Comparison of ENCODE assay signal across 16 cellular contexts in the genomic region with DNA sequence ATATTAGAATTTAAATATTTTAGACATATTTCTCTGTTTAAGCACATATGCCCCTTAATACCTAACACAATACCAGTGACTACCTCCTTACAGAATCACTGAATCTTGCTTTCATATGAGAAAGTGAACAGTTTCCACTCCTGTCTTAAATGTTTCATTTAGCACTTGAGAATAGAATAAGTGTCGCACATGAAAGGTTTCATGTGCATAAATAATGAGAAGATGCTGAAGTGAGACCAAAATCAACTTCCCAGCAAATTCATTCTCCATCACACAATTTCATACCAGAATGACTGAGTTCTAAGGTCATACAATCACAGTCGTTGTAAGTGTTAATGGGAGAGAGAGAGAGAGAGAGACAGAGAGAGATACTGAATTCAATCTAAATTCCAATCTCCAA. TPM values are rescaled to one million over a fixed set of nuclear protein-coding genes. Genes with fewer than 3 reads are reported as not detected.
DNase-seq lines count a peak whose midpoint lies in the region; FAIRE-seq and TF ChIP-seq lines count a peak whose summit lies in the region.
"Had no signal": no experiment of that assay in that cellular context is flagged by ENCODE, and none has a peak within 500 bp of the region (broad histone marks: within the 10 kb centered on the region; RNA-seq: fewer than 3 reads in every experiment).

No MANE protein-coding gene starts in this region.

- H3K4me1 ChIP-seq in GM23248 (ENCODE audit: insufficient read depth) (peaks cover 28% of the 10 kb centered on the region), ascending aorta (no peaks in the 10 kb centered on the region)

- H3K4me2 ChIP-seq in GM23248 (ENCODE audit: unreplicated experiment) = no peak overlapping the region

- H3K4me3 ChIP-seq in GM23248 (no peak overlapping the region), astrocyte of the spinal cord (ENCODE audit: low read depth, low read length) (no peak overlapping the region), ascending aorta (no peak overlapping the region)

- H3K36me3 ChIP-seq in GM23248 (ENCODE audit: low read depth) (peaks cover 88% of the 10 kb centered on the region), ascending aorta (peaks cover 82% of the 10 kb centered on the region in 2 donors)

- H3K9me3 ChIP-seq in GM23248 (ENCODE audit: low read depth) (no peaks in the 10 kb centered on the region), ascending aorta (no peaks in the 10 kb centered on the region)

- H3F3A ChIP-seq in GM23248 (ENCODE audit: insufficient read depth) = peaks cover 99% of the 10 kb centered on the region

- peaks cover 82% of the 10 kb centered on the region for H3K36me3 Mint-ChIP-seq in osteocyte (ENCODE audit: unreplicated experiment)

- H3K79me2 ChIP-seq in GM23248 (ENCODE audit: insufficient read depth) = no peaks in the 10 kb centered on the region

- peaks cover 13% of the 10 kb centered on the region; the same call in 1 of the 2 replicates for H4K20me1 ChIP-seq in GM23248 (ENCODE audit: insufficient read depth)

- H2AFZ ChIP-seq in GM23248 = no peak overlapping the region

- peak overlapping the region; percentile 11; the same call in 1 of the 2 replicates for H3K9ac ChIP-seq in GM23248

- no peaks in the 10 kb centered on the region for H3K9me2 ChIP-seq in GM23248 (ENCODE audit: insufficient read depth)

- H3K27me3 Mint-ChIP-seq in osteocyte (ENCODE audit: unreplicated experiment) = no peaks in the 10 kb centered on the region

- 80 to 83% methylated on average over 2 of the region's 2 CpGs for WGBS in GM23248 (ENCODE audit: low coverage in 1 of 2, low lambda C conversion rate in 2 of 2, missing lambda C conversion rate in 2 of 2), 2 experiments

- DNase-seq in GM23248 = peak; percentile 23
- peak; percentile 27 for DNase-seq in astrocyte of the spinal cord (ENCODE audit: low read depth, low spot score)
- peak; percentile 8 for DNase-seq in fibroblast of peridontal ligament (ENCODE audit: extremely low read depth)
- no peak for DNase-seq in osteocyte (ENCODE audit: extremely low spot score, unreplicated experiment)
- DNase-seq in ascending aorta (ENCODE audit: low spot score in 2 of 2) = no peak
- DNase-seq in D721Med (ENCODE audit: insufficient read length, low spot score) = no peak
- DNase-seq in NCI-H345 (lab: John Stamatoyannopoulos, UW) = no peak
- no peak for DNase-seq in NCI-H2196 treated with DMSO at 0.1 percent for 48 hours (lab: John Stamatoyannopoulos, UW; ENCODE audit: unreplicated experiment)
- DNase-seq: AML-193, DMS79 treated with DMSO at 0.1 percent for 48 hours, KBM-7, NCI-H1105 treated with DMSO at 0.1 percent for 48 hours, NCI-H1694 treated with DMSO at 0.1 percent for 48 hours, NCI-H226, NCI-H524 treated with DMSO at 0.1 percent for 48 hours had no signal

- H3K4me3 Mint-ChIP-seq in osteocyte (ENCODE audit: unreplicated experiment) = no peak overlapping the region

- no peak for FAIRE-seq in D721Med (lab: Jason Lieb, UNC)
- FAIRE-seq: GM19239 had no signal

- H3K27ac Mint-ChIP-seq in osteocyte (ENCODE audit: unreplicated experiment) = peak overlapping the region; percentile 85

- H3K4me1 Mint-ChIP-seq in osteocyte (ENCODE audit: unreplicated experiment) = peaks cover 34% of the 10 kb centered on the region

- H3K27me3 ChIP-seq in GM23248 (replicated peaks; ENCODE audit: insufficient read depth) (no peaks in the 10 kb centered on the region), ascending aorta (no peaks in the 10 kb centered on the region)

- no peaks in the 10 kb centered on the region for H3K9me3 Mint-ChIP-seq in osteocyte (ENCODE audit: unreplicated experiment)

- no peak for TF ChIP-seq CTCF in astrocyte of the spinal cord (IDR thresholded peaks at IDR 0.05; ENCODE audit: low read depth, low read length)
- no peak for TF ChIP-seq CTCF in osteocyte (IDR thresholded peaks at IDR 0.05)
- no peak for TF ChIP-seq CTCF in ascending aorta (IDR thresholded peaks at IDR 0.05)
- no peak for TF ChIP-seq CTCF in D721Med (IDR thresholded peaks at IDR 0.05; ENCODE audit: insufficient read depth, missing control alignments)

- H3K27ac ChIP-seq in GM23248 (peak overlapping the region; percentile 70), ascending aorta (no peak overlapping the region)

- intact Hi-C loops in ascending aorta (cut with DNase I) = loop anchor here (5.0 kb wide), 1 partner anchor 569 kb away; no protein-coding TSS in a partner anchor

- in situ Hi-C loops in GM23248 (cut with MboI) (no loop called here), astrocyte of the spinal cord (cut with HindIII; ENCODE audit: low sequenced_read_pairs) (no loop called here)

RNA-seq across cellular contexts. Expression of a gene that starts 51.2 kb away (rescaled TPM):
- total RNA-seq in GM23248 (2014; rRNA removed; shearing (Covaris generic)) = 9.4 and 14.4 TPM in 2 replicates
- polyA plus RNA-seq in GM23248 (2016; fragmentation: Nextera tagmentation; extraction: Ambion mirVana) = 61.1 and 68.7 TPM in 2 replicates
- total RNA-seq in osteocyte (89.7 and 97.3 TPM in 2 replicates), ascending aorta (8.9 TPM)

Comparison
In these comparisons a context has a peak if more than half of its experiments do, and no peak if none do; other contexts are left out.
1. DNase-seq: peak in GM23248 (single experiment), astrocyte of the spinal cord (single experiment) and fibroblast of peridontal ligament (single experiment); none in osteocyte (single experiment), ascending aorta (0 of 2), D721Med (single experiment), NCI-H345 (single experiment) and NCI-H2196 treated with DMSO at 0.1 percent for 48 hours (single experiment).